In the genomic region with DNA sequence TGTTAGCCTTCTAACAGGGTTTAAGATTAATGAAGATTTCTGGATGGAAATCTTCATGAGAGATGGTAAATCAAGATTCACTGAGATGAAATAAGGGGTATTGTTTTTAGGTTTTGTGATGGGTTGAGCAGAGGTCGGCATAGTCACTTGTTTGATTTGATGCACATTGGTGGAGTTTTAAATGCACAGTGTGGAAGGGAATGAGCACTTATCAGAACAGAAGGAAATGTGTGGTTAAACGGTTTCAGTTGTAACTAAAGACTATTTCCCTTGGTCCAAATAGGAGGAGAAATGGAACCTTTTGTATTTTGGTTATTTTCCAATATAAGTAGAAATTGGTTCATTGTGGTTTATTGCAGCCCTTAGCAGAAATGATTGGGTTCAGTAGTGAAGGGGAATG, we compare ENCODE assay signal across 1 cellular context.
A peak's percentile ranks its signal among the peaks of the same experiment; 100 is the strongest.
TF ChIP-seq lines count a peak whose summit lies in the region.

No MANE protein-coding gene starts in this region.

TF ChIP-seq in GM12878, 131 proteins besides CTCF, POLR2A, EP300 and RAD21 (continued from another document):
- TF ChIP-seq USF2 (IDR thresholded peaks at IDR 0.05; ENCODE audit: borderline replicate concordance, low read depth, low read length), result no peak
- no peak for TF ChIP-seq YBX1 (IDR thresholded peaks at IDR 0.05)
- no peak for TF ChIP-seq MTA2 (IDR thresholded peaks at IDR 0.05; ENCODE audit: low read depth)
- TF ChIP-seq RAD51 (IDR thresholded peaks at IDR 0.05), result 0 out of 2 replicates have a peak, but pooled peaks have one; percentile 7
- TF ChIP-seq RUNX3 (IDR thresholded peaks at IDR 0.05; ENCODE audit: low read length), result peak; percentile 59
- no peak for TF ChIP-seq FOXM1 (IDR thresholded peaks at IDR 0.05; ENCODE audit: low read depth, low read length)
- TF ChIP-seq JUND (IDR thresholded peaks at IDR 0.05; ENCODE audit: low read depth, low read length), result no peak
- no peak for TF ChIP-seq ZNF217 (IDR thresholded peaks at IDR 0.05)
- TF ChIP-seq BRCA1 (IDR thresholded peaks at IDR 0.05; ENCODE audit: low read depth, low read length), result no peak
